In the genomic region with DNA sequence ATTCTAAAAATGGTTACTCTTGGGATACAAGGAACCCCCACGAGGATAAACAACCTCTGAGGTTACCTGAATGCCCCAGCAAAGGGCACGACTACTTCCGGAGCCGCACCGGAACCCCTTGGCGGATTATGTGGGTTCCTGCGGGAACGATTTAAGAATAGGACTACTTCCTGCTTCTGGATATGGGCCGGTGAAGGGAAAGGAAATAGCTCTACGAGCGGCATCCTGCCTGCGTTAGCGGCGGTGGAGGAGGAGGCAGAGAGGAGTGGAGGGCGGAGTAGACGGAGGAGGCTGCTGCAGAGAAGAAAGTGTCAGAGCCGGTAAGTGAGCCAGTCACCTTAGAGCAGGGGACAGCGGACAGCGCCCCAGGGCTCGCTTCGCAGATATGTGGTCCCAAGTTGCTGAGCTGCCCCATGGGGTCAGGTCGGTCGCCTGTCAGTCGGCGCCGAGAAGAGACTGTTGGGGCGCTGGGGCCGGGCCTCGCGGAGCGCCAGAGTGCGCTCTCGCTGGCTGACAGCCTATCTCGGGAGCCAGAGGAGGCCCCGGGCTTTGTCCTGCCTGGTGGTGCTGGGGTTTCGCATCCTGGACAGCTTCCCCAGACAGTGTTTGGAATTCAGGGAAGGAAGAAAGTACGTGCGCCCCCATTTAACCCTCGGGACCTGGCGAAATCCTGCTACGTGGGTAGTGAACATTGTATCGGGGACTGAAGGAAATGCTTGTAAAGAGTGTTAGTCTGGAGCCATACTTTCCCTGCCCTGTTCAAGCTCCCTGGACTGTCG, we compare ENCODE assay signal across 1 cellular context.
A peak's percentile ranks its signal among the peaks of the same experiment; 100 is the strongest.
TF ChIP-seq lines count a peak whose summit lies in the region.

A gene with protein sequence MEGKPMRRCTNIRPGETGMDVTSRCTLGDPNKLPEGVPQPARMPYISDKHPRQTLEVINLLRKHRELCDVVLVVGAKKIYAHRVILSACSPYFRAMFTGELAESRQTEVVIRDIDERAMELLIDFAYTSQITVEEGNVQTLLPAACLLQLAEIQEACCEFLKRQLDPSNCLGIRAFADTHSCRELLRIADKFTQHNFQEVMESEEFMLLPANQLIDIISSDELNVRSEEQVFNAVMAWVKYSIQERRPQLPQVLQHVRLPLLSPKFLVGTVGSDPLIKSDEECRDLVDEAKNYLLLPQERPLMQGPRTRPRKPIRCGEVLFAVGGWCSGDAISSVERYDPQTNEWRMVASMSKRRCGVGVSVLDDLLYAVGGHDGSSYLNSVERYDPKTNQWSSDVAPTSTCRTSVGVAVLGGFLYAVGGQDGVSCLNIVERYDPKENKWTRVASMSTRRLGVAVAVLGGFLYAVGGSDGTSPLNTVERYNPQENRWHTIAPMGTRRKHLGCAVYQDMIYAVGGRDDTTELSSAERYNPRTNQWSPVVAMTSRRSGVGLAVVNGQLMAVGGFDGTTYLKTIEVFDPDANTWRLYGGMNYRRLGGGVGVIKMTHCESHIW (plus strand): TSS at position 223 of the 779 bp plus-strand sequence. CDS start 1,063 bp downstream, outside the sequence.

TF ChIP-seq in SK-N-SH, 30 proteins besides CTCF, POLR2A, EP300 and RAD21 (continued from another document):
- TF ChIP-seq, protein P1, sequence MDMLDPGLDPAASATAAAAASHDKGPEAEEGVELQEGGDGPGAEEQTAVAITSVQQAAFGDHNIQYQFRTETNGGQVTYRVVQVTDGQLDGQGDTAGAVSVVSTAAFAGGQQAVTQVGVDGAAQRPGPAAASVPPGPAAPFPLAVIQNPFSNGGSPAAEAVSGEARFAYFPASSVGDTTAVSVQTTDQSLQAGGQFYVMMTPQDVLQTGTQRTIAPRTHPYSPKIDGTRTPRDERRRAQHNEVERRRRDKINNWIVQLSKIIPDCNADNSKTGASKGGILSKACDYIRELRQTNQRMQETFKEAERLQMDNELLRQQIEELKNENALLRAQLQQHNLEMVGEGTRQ (IDR thresholded peaks at IDR 0.05; ENCODE audit: borderline replicate concordance, low read depth, low read length) = no peak
- TF ChIP-seq ELF1 (IDR thresholded peaks at IDR 0.05) = peak; percentile 93
- TF ChIP-seq EZH2phosphoT487 (IDR thresholded peaks at IDR 0.05; ENCODE audit: borderline replicate concordance, low read depth) = no peak
- TF ChIP-seq GABPA (IDR thresholded peaks at IDR 0.05; ENCODE audit: low read depth) = peak; percentile 99
- no peak for TF ChIP-seq RFX5 (IDR thresholded peaks at IDR 0.05; ENCODE audit: low read length)
- TF ChIP-seq NFIC (IDR thresholded peaks at IDR 0.05; ENCODE audit: borderline replicate concordance) = no peak; the same call in 1 of the 2 replicates
- no peak for TF ChIP-seq FOXJ3 (CRISPR knock-in tag; IDR thresholded peaks at IDR 0.05)
- no peak for TF ChIP-seq GATA2 (CRISPR knock-in tag; IDR thresholded peaks at IDR 0.05)
- TF ChIP-seq JUND (IDR thresholded peaks at IDR 0.05) = 0 out of 2 replicates have a peak, but pooled peaks have one; percentile 14
- TF ChIP-seq, protein P2, sequence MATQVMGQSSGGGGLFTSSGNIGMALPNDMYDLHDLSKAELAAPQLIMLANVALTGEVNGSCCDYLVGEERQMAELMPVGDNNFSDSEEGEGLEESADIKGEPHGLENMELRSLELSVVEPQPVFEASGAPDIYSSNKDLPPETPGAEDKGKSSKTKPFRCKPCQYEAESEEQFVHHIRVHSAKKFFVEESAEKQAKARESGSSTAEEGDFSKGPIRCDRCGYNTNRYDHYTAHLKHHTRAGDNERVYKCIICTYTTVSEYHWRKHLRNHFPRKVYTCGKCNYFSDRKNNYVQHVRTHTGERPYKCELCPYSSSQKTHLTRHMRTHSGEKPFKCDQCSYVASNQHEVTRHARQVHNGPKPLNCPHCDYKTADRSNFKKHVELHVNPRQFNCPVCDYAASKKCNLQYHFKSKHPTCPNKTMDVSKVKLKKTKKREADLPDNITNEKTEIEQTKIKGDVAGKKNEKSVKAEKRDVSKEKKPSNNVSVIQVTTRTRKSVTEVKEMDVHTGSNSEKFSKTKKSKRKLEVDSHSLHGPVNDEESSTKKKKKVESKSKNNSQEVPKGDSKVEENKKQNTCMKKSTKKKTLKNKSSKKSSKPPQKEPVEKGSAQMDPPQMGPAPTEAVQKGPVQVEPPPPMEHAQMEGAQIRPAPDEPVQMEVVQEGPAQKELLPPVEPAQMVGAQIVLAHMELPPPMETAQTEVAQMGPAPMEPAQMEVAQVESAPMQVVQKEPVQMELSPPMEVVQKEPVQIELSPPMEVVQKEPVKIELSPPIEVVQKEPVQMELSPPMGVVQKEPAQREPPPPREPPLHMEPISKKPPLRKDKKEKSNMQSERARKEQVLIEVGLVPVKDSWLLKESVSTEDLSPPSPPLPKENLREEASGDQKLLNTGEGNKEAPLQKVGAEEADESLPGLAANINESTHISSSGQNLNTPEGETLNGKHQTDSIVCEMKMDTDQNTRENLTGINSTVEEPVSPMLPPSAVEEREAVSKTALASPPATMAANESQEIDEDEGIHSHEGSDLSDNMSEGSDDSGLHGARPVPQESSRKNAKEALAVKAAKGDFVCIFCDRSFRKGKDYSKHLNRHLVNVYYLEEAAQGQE (IDR thresholded peaks at IDR 0.05; ENCODE audit: low read depth, low read length) = peak; percentile 59
- no peak for TF ChIP-seq TEAD4 (IDR thresholded peaks at IDR 0.05; ENCODE audit: borderline replicate concordance, insufficient read depth)
- TF ChIP-seq FOXM1 (IDR thresholded peaks at IDR 0.05; ENCODE audit: low read depth) = no peak
- peak; percentile 96 for TF ChIP-seq TAF1 (IDR thresholded peaks at IDR 0.05; ENCODE audit: borderline replicate concordance, low read depth, low read length)
- peak; percentile 76 for TF ChIP-seq MXI1 (IDR thresholded peaks at IDR 0.05; ENCODE audit: low read depth, low read length)
- TF ChIP-seq POLR2AphosphoS5 (IDR thresholded peaks at IDR 0.05; ENCODE audit: low read depth, low read length) = peak; percentile 95
- peak; percentile 18; the same call in 1 of the 2 replicates for TF ChIP-seq FOSL2 (IDR thresholded peaks at IDR 0.05; ENCODE audit: borderline replicate concordance, low read depth)
- TF ChIP-seq RXRA (IDR thresholded peaks at IDR 0.05; ENCODE audit: borderline replicate concordance, low read depth) = no peak
- no peak for TF ChIP-seq NRF1 (IDR thresholded peaks at IDR 0.05; ENCODE audit: low read depth, low read length)
- peak; percentile 45; the same call in 1 of the 2 replicates for TF ChIP-seq RCOR1 (IDR thresholded peaks at IDR 0.05; ENCODE audit: low read length)
TF ChIP-seq in SK-N-SH: peak in this region for 17.
